In the genomic region with DNA sequence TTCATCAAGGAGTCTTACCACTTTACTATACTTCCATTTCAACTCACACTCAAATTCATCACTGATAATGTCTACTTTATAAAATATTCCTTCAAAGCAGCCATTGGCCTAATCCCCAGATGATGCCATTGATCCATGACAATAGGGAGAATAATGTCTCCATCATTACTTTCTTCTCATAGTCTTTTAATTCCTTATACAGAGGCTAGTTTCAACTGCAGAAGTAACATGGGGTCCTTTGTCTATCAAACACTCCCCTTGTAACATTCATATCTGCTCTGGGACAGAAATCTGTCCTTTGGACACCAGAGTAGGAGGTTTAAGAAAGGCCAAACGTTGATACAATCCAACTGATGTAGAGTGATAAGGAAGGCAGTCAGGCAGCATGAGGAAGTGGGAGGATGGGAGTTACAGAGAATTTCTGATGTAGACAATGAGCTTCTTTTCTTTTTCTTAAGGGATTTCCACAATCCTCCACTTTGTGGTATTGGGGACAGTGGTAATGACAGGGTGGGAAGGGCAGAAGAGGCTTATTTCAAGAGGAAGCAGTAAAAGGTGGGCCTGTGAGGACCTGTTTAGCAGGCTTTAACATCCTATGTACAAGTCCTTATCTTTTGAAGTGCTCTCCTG, we compare ENCODE assay signal across 1 cellular context.
A peak's percentile ranks its signal among the peaks of the same experiment; 100 is the strongest.
TF ChIP-seq lines count a peak whose summit lies in the region.

No MANE protein-coding gene starts in this region.

TF ChIP-seq in GM12878, 131 proteins besides CTCF, POLR2A, EP300 and RAD21 (continued from another document and continues in another):
- TF ChIP-seq, protein P1, sequence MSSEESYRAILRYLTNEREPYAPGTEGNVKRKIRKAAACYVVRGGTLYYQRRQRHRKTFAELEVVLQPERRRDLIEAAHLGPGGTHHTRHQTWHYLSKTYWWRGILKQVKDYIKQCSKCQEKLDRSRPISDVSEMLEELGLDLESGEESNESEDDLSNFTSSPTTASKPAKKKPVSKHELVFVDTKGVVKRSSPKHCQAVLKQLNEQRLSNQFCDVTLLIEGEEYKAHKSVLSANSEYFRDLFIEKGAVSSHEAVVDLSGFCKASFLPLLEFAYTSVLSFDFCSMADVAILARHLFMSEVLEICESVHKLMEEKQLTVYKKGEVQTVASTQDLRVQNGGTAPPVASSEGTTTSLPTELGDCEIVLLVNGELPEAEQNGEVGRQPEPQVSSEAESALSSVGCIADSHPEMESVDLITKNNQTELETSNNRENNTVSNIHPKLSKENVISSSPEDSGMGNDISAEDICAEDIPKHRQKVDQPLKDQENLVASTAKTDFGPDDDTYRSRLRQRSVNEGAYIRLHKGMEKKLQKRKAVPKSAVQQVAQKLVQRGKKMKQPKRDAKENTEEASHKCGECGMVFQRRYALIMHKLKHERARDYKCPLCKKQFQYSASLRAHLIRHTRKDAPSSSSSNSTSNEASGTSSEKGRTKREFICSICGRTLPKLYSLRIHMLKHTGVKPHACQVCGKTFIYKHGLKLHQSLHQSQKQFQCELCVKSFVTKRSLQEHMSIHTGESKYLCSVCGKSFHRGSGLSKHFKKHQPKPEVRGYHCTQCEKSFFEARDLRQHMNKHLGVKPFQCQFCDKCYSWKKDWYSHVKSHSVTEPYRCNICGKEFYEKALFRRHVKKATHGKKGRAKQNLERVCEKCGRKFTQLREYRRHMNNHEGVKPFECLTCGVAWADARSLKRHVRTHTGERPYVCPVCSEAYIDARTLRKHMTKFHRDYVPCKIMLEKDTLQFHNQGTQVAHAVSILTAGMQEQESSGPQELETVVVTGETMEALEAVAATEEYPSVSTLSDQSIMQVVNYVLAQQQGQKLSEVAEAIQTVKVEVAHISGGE (CRISPR knock-in tag; IDR thresholded peaks at IDR 0.05) = no peak
- TF ChIP-seq KLF5 (IDR thresholded peaks at IDR 0.05; ENCODE audit: partially characterized antibody) = no peak
- TF ChIP-seq ETV6 (conservative IDR thresholded peaks at IDR 0.05 in 1 of 2, IDR thresholded peaks at IDR 0.05 in 1 of 2; ENCODE audit: borderline replicate concordance in 1 of 2, low read depth in 1 of 2) = no peak
- no peak for TF ChIP-seq SIX5 (IDR thresholded peaks at IDR 0.05; ENCODE audit: low read depth, low read length, severe bottlenecking)
- TF ChIP-seq, protein P2, sequence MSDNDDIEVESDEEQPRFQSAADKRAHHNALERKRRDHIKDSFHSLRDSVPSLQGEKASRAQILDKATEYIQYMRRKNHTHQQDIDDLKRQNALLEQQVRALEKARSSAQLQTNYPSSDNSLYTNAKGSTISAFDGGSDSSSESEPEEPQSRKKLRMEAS (IDR thresholded peaks at IDR 0.05; ENCODE audit: low read depth, low read length) = no peak
- TF ChIP-seq MXI1 (IDR thresholded peaks at IDR 0.05; ENCODE audit: low read depth, low read length) = no peak
- TF ChIP-seq, protein P3, sequence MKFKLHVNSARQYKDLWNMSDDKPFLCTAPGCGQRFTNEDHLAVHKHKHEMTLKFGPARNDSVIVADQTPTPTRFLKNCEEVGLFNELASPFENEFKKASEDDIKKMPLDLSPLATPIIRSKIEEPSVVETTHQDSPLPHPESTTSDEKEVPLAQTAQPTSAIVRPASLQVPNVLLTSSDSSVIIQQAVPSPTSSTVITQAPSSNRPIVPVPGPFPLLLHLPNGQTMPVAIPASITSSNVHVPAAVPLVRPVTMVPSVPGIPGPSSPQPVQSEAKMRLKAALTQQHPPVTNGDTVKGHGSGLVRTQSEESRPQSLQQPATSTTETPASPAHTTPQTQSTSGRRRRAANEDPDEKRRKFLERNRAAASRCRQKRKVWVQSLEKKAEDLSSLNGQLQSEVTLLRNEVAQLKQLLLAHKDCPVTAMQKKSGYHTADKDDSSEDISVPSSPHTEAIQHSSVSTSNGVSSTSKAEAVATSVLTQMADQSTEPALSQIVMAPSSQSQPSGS (IDR thresholded peaks at IDR 0.05; ENCODE audit: low read length) = peak; percentile 24
- TF ChIP-seq TCF3 (IDR thresholded peaks at IDR 0.05; ENCODE audit: borderline replicate concordance, insufficient read depth, low read depth, low read length) = no peak
- peak; percentile 7 for TF ChIP-seq SMAD1 (IDR thresholded peaks at IDR 0.05; ENCODE audit: low read depth, partially characterized antibody)
- TF ChIP-seq, protein P4, sequence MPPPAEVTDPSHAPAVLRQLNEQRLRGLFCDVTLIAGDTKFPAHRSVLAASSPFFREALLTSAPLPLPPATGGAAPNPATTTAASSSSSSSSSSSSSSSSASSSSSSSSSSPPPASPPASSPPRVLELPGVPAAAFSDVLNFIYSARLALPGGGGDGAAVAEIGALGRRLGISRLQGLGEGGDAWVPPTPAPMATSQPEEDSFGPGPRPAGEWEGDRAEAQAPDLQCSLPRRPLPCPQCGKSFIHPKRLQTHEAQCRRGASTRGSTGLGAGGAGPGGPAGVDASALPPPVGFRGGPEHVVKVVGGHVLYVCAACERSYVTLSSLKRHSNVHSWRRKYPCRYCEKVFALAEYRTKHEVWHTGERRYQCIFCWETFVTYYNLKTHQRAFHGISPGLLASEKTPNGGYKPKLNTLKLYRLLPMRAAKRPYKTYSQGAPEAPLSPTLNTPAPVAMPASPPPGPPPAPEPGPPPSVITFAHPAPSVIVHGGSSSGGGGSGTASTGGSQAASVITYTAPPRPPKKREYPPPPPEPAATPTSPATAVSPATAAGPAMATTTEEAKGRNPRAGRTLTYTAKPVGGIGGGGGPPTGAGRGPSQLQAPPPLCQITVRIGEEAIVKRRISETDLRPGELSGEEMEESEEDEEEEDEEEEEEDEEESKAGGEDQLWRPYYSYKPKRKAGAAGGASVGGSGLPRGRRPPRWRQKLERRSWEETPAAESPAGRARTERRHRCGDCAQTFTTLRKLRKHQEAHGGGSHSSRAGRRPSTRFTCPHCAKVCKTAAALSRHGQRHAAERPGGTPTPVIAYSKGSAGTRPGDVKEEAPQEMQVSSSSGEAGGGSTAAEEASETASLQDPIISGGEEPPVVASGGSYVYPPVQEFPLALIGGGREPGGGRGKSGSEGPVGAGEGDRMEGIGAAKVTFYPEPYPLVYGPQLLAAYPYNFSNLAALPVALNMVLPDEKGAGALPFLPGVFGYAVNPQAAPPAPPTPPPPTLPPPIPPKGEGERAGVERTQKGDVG (CRISPR knock-in tag; IDR thresholded peaks at IDR 0.05) = no peak
- no peak for TF ChIP-seq ZNF622 (IDR thresholded peaks at IDR 0.05)
- TF ChIP-seq MYC (IDR thresholded peaks at IDR 0.05; ENCODE audit: insufficient read depth, insufficient read length, insufficient replicate concordance, low read length, severe bottlenecking) = no peak
- TF ChIP-seq, protein P5, sequence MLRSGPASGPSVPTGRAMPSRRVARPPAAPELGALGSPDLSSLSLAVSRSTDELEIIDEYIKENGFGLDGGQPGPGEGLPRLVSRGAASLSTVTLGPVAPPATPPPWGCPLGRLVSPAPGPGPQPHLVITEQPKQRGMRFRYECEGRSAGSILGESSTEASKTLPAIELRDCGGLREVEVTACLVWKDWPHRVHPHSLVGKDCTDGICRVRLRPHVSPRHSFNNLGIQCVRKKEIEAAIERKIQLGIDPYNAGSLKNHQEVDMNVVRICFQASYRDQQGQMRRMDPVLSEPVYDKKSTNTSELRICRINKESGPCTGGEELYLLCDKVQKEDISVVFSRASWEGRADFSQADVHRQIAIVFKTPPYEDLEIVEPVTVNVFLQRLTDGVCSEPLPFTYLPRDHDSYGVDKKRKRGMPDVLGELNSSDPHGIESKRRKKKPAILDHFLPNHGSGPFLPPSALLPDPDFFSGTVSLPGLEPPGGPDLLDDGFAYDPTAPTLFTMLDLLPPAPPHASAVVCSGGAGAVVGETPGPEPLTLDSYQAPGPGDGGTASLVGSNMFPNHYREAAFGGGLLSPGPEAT (IDR thresholded peaks at IDR 0.05; ENCODE audit: low read depth) = peak; percentile 46; the same call in 1 of the 2 replicates
- 0 out of 2 replicates have a peak, but pooled peaks have one; percentile 29 for TF ChIP-seq BMI1 (IDR thresholded peaks at IDR 0.05; ENCODE audit: borderline replicate concordance)
- no peak for TF ChIP-seq DPF2 (IDR thresholded peaks at IDR 0.05)
- TF ChIP-seq BRCA1 (IDR thresholded peaks at IDR 0.05; ENCODE audit: low read depth, low read length) = no peak
- no peak for TF ChIP-seq TCF7 (IDR thresholded peaks at IDR 0.05; ENCODE audit: borderline replicate concordance)
- 0 out of 2 replicates have a peak, but pooled peaks have one; percentile 25 for TF ChIP-seq TBL1XR1 (IDR thresholded peaks at IDR 0.05; ENCODE audit: low read depth, low read length)
- no peak for TF ChIP-seq ZZZ3 (IDR thresholded peaks at IDR 0.05; ENCODE audit: control insufficient read depth, insufficient read length, low read depth)
- TF ChIP-seq SIN3A (IDR thresholded peaks at IDR 0.05; ENCODE audit: low read depth, low read length) = no peak
- no peak for TF ChIP-seq SUPT20H (IDR thresholded peaks at IDR 0.05; ENCODE audit: borderline replicate concordance, control insufficient read depth, low read depth, low read length)
- TF ChIP-seq, protein P6, sequence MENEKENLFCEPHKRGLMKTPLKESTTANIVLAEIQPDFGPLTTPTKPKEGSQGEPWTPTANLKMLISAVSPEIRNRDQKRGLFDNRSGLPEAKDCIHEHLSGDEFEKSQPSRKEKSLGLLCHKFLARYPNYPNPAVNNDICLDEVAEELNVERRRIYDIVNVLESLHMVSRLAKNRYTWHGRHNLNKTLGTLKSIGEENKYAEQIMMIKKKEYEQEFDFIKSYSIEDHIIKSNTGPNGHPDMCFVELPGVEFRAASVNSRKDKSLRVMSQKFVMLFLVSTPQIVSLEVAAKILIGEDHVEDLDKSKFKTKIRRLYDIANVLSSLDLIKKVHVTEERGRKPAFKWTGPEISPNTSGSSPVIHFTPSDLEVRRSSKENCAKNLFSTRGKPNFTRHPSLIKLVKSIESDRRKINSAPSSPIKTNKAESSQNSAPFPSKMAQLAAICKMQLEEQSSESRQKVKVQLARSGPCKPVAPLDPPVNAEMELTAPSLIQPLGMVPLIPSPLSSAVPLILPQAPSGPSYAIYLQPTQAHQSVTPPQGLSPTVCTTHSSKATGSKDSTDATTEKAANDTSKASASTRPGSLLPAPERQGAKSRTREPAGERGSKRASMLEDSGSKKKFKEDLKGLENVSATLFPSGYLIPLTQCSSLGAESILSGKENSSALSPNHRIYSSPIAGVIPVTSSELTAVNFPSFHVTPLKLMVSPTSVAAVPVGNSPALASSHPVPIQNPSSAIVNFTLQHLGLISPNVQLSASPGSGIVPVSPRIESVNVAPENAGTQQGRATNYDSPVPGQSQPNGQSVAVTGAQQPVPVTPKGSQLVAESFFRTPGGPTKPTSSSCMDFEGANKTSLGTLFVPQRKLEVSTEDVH (IDR thresholded peaks at IDR 0.05; ENCODE audit: low read depth, partially characterized antibody) = no peak
- TF ChIP-seq, protein P7, sequence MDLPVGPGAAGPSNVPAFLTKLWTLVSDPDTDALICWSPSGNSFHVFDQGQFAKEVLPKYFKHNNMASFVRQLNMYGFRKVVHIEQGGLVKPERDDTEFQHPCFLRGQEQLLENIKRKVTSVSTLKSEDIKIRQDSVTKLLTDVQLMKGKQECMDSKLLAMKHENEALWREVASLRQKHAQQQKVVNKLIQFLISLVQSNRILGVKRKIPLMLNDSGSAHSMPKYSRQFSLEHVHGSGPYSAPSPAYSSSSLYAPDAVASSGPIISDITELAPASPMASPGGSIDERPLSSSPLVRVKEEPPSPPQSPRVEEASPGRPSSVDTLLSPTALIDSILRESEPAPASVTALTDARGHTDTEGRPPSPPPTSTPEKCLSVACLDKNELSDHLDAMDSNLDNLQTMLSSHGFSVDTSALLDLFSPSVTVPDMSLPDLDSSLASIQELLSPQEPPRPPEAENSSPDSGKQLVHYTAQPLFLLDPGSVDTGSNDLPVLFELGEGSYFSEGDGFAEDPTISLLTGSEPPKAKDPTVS (IDR thresholded peaks at IDR 0.05; ENCODE audit: low read depth, low read length) = no peak
- no peak for TF ChIP-seq CREB1 (IDR thresholded peaks at IDR 0.05; ENCODE audit: low read depth)
- TF ChIP-seq RB1 (IDR thresholded peaks at IDR 0.05; ENCODE audit: borderline replicate concordance) = 0 out of 2 replicates have a peak, but pooled peaks have one; percentile 12
- no peak for TF ChIP-seq NR2C1 (IDR thresholded peaks at IDR 0.05)
- peak; percentile 54; the same call in 1 of the 2 replicates for TF ChIP-seq BACH1 (IDR thresholded peaks at IDR 0.05; ENCODE audit: borderline replicate concordance)
- no peak; a peak in 1 of 4 replicates for TF ChIP-seq CEBPB (IDR thresholded peaks at IDR 0.05; ENCODE audit: borderline replicate concordance in 1 of 2, low read depth in 2 of 2, low read length in 2 of 2)
- TF ChIP-seq LARP7 (IDR thresholded peaks at IDR 0.05) = no peak
- TF ChIP-seq MEF2A (IDR thresholded peaks at IDR 0.05; ENCODE audit: insufficient read depth, low read depth, low read length) = no peak
- no peak for TF ChIP-seq FOS (IDR thresholded peaks at IDR 0.05; ENCODE audit: borderline replicate concordance, extremely low read depth, insufficient read length)
- no peak for TF ChIP-seq IKZF1 (conservative IDR thresholded peaks at IDR 0.05)
- TF ChIP-seq, protein P8, sequence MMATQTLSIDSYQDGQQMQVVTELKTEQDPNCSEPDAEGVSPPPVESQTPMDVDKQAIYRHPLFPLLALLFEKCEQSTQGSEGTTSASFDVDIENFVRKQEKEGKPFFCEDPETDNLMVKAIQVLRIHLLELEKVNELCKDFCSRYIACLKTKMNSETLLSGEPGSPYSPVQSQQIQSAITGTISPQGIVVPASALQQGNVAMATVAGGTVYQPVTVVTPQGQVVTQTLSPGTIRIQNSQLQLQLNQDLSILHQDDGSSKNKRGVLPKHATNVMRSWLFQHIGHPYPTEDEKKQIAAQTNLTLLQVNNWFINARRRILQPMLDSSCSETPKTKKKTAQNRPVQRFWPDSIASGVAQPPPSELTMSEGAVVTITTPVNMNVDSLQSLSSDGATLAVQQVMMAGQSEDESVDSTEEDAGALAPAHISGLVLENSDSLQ (IDR thresholded peaks at IDR 0.05) = no peak
- peak in 1 of 2 experiments; percentile 19; a peak in 1 of 4 replicates for TF ChIP-seq IKZF2 (IDR thresholded peaks at IDR 0.05)
- no peak for TF ChIP-seq SUZ12 (IDR thresholded peaks at IDR 0.05; ENCODE audit: unreplicated experiment)
- no peak for TF ChIP-seq HDAC2 (IDR thresholded peaks at IDR 0.05)
- 0 out of 2 replicates have a peak, but pooled peaks have one; percentile 72 for TF ChIP-seq CHD1 (IDR thresholded peaks at IDR 0.05; ENCODE audit: low read depth, low read length)
- no peak for TF ChIP-seq POLR2AphosphoS2 (IDR thresholded peaks at IDR 0.05; ENCODE audit: low read depth, low read length)
- no peak for TF ChIP-seq STAT1 (conservative IDR thresholded peaks at IDR 0.05)
- 0 out of 2 replicates have a peak, but pooled peaks have one; percentile 34 for TF ChIP-seq MTA3 (IDR thresholded peaks at IDR 0.05; ENCODE audit: borderline replicate concordance, low read length)
